ENCODE assay signal across 23 cellular contexts in genomic region chr9:78533500-78533899, GRCh38.
"Had no signal": no experiment of that assay in that cellular context is flagged by ENCODE, and none has a peak within 500 bp of the region (broad histone marks: within the 10 kb centered on the region; RNA-seq: fewer than 3 reads in every experiment).

No MANE protein-coding gene starts in this region.

- H3K4me1 ChIP-seq: adrenal gland, gastroesophageal sphincter, parathyroid adenoma, vagina had no signal

- H3K27me3 Mint-ChIP-seq: activated naive CD4-positive, alpha-beta T cell treated with anti-CD3 and anti-CD28 coated beads, Interleukin-2, amount 50 U/mL, for 24 hours had no signal

- H3K79me2 ChIP-seq: parathyroid adenoma had no signal

- DNase-seq: activated CD4-positive, alpha-beta T cell treated with anti-CD3 and anti-CD28 coated beads for 1 hour; activated CD4-positive, alpha-beta T cell treated with anti-CD3 and anti-CD28 coated beads, Interleukin-2, amount 50 U/mL, for 1 hour; activated CD8-positive, alpha-beta T cell treated with anti-CD3 and anti-CD28 coated beads, Interleukin-2, amount 10 ng/mL, durations not matched to agents 7 days and 5 days; activated gamma-delta T cell; adrenal gland; cerebellar nuclear complex; head of caudate nucleus; islet precursor cell; left cardiac atrium; midbrain; stimulated activated CD4-positive, alpha-beta T cell treated with anti-CD3 and anti-CD28 coated beads, Interleukin-2, amount 100 ng/mL, for 48 hours; stimulated activated CD8-positive, alpha-beta memory T cell treated with anti-CD3 and anti-CD28 coated beads, Interleukin-4, amount 100 ng/mL, for 48 hours; stimulated activated naive B cell treated with anti-CD40 and anti-IgM and Interleukin-4, amounts not matched to agents 10 μg/mL and 1 μg/mL and 100 μg/mL, for 72 hours; trophoblast cell had no signal

- H3K9me3 ChIP-seq: adrenal gland, gastroesophageal sphincter, vagina had no signal

- H3K4me3 Mint-ChIP-seq: activated CD8-positive, alpha-beta T cell treated with anti-CD3 and anti-CD28 coated beads, Interleukin-2, amount 10 ng/mL, durations not matched to agents 7 days and 5 days; activated naive CD4-positive, alpha-beta T cell treated with anti-CD3 and anti-CD28 coated beads, Interleukin-2, amount 50 U/mL, for 24 hours; activated T-helper 1 cell treated with anti-CD3 and anti-CD28 coated beads, Interleukin-12 subunit alpha, Interleukin-12 subunit beta, Interleukin-2, Interleukin-4 antibody, amounts not matched to agents 30 ng/mL and 10 ng/mL and 1 ng/mL, durations not matched to agents 14 hours and 24 hours and 36 hours; nephron; stimulated activated naive B cell treated with anti-CD40 and anti-IgM and Interleukin-4, amounts not matched to agents 10 μg/mL and 1 μg/mL and 100 μg/mL, for 72 hours had no signal

- H2AFZ ChIP-seq: parathyroid adenoma had no signal

- H3K36me3 Mint-ChIP-seq: activated naive CD4-positive, alpha-beta T cell treated with anti-CD3 and anti-CD28 coated beads, Interleukin-2, amount 50 U/mL, for 24 hours; stimulated activated naive B cell treated with anti-CD40 and anti-IgM and Interleukin-4, amounts not matched to agents 10 μg/mL and 1 μg/mL and 100 μg/mL, for 72 hours had no signal

- H3K27ac ChIP-seq: adrenal gland, coronary artery, epithelial cell of prostate, gastroesophageal sphincter, parathyroid adenoma, vagina had no signal

- ATAC-seq: activated CD8-positive, alpha-beta T cell treated with anti-CD3 and anti-CD28 coated beads, Interleukin-2, amount 10 ng/mL, durations not matched to agents 7 days and 5 days; gastroesophageal sphincter; left cardiac atrium; sciatic nerve; stimulated activated naive B cell treated with anti-CD40 and anti-IgM and Interleukin-4, amounts not matched to agents 10 μg/mL and 1 μg/mL and 100 μg/mL, for 72 hours had no signal

- H3K27ac Mint-ChIP-seq: activated CD8-positive, alpha-beta T cell treated with anti-CD3 and anti-CD28 coated beads, Interleukin-2, amount 10 ng/mL, durations not matched to agents 7 days and 5 days; activated naive CD4-positive, alpha-beta T cell treated with anti-CD3 and anti-CD28 coated beads, Interleukin-2, amount 50 U/mL, for 24 hours; activated T-helper 1 cell treated with anti-CD3 and anti-CD28 coated beads, Interleukin-12 subunit alpha, Interleukin-12 subunit beta, Interleukin-2, Interleukin-4 antibody, amounts not matched to agents 30 ng/mL and 10 ng/mL and 1 ng/mL, durations not matched to agents 14 hours and 24 hours and 36 hours; nephron; stimulated activated naive B cell treated with anti-CD40 and anti-IgM and Interleukin-4, amounts not matched to agents 10 μg/mL and 1 μg/mL and 100 μg/mL, for 72 hours had no signal

- H3K4me1 Mint-ChIP-seq: activated naive CD4-positive, alpha-beta T cell treated with anti-CD3 and anti-CD28 coated beads, Interleukin-2, amount 50 U/mL, for 24 hours; nephron; stimulated activated naive B cell treated with anti-CD40 and anti-IgM and Interleukin-4, amounts not matched to agents 10 μg/mL and 1 μg/mL and 100 μg/mL, for 72 hours had no signal

- H3K36me3 ChIP-seq: adrenal gland, gastroesophageal sphincter, vagina had no signal

- H3K9me3 Mint-ChIP-seq: activated naive CD4-positive, alpha-beta T cell treated with anti-CD3 and anti-CD28 coated beads, Interleukin-2, amount 50 U/mL, for 24 hours; activated T-helper 1 cell treated with anti-CD3 and anti-CD28 coated beads, Interleukin-12 subunit alpha, Interleukin-12 subunit beta, Interleukin-2, Interleukin-4 antibody, amounts not matched to agents 30 ng/mL and 10 ng/mL and 1 ng/mL, durations not matched to agents 14 hours and 24 hours and 36 hours had no signal

- H3K4me3 ChIP-seq: adrenal gland, coronary artery, gastroesophageal sphincter, vagina had no signal

- H3K27me3 ChIP-seq: adrenal gland, gastroesophageal sphincter, vagina had no signal

- H3K9ac ChIP-seq: parathyroid adenoma had no signal
